Comparison of ENCODE assay signal across 13 cellular contexts in the genomic region with DNA sequence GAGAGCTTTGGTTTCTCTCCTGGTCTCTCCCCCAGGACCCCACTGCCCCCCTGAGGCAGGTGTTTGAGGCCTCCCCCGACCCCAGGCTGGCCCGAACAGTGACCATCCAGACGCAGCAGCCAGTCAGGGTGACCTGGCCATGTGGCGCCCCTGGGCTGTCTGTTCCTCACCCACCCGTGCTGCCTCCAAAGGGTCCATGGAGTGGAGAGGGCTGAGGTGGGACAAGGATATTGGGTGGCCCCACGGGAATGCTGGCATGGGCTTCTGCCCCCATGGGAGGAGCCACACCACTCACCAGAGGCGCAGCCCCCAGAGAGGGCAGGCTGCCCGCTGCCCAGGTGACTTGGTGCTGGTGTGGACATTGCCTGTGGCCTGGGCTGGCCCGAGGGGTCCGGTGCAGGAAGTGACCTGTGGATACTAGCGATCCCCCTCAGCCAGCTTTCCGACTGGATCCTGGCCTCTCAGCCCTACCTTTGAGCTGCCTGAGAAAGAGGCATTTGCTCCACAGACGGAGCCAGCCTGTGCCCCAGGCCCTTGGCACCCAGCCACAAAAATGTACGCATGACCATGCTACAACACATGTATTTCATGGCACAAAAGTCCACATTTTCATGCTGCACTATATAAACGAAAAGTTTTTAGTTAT. TPM values are rescaled to one million over a fixed set of nuclear protein-coding genes. Genes with fewer than 3 reads are reported as not detected.
DNase-seq lines count a peak whose midpoint lies in the region; ATAC-seq, FAIRE-seq and TF ChIP-seq lines count a peak whose summit lies in the region.
"Had no signal": no experiment of that assay in that cellular context is flagged by ENCODE, and none has a peak within 500 bp of the region (broad histone marks: within the 10 kb centered on the region; RNA-seq: fewer than 3 reads in every experiment).

No MANE protein-coding gene starts in this region.

- no peak overlapping the region for H2BK15ac ChIP-seq in IMR-90 (ENCODE audit: low read depth, low read length)

- DNase-seq in BE2C (peak; percentile 73), IMR-90 (no peak), GM12878 (ENCODE audit: low read depth, low spot score) (no peak), foreskin melanocyte (peak; percentile 35), spleen (no peak), DMS79 (lab: John Stamatoyannopoulos, UW) (no peak)
- DNase-seq in effector CD8-positive, alpha-beta T cell (lab: John Stamatoyannopoulos, UW), result no peak
- DNase-seq: AML-193; CD4-positive, CD25-positive, alpha-beta regulatory T cell; MV-4-11; NCI-H1417 treated with DMSO at 0.1 percent for 48 hours; NCI-H524 had no signal

- H3K18ac ChIP-seq in IMR-90 (ENCODE audit: low read depth, low read length), result no peak overlapping the region

- H2BK20ac ChIP-seq in IMR-90 (ENCODE audit: low read depth, low read length), result no peak overlapping the region

- BruUV-seq in IMR-90 (replicated peaks; lab: Mats Ljungman, UMichigan) (no TSS peak), GM12878 (replicated peaks; lab: Mats Ljungman, UMichigan) (no TSS peak)

- POLR2A ChIA-PET in IMR-90 (lab: Charles Lee; ENCODE audit: unreplicated experiment) (no interaction called here), GM12878 (lab: Charles Lee) (interaction anchor here (0.6 to 1.1 kb wide), 3 partner anchors 30 to 86 kb away, joined by 3 to 6 read pairs (median 5); a partner anchor contains a TSS)

- H4K20me1 ChIP-seq in IMR-90 (ENCODE audit: insufficient read depth, low read length) (no peaks in the 10 kb centered on the region), GM12878 (ENCODE audit: control insufficient read depth, insufficient read depth) (no peaks in the 10 kb centered on the region)

- H2AFZ ChIP-seq in IMR-90 (replicated peaks; ENCODE audit: low read length, poor library complexity), result no peak overlapping the region
- no peak overlapping the region for H2AFZ ChIP-seq in GM12878 (ENCODE audit: control insufficient read depth, low read depth, low read length)

- no peak overlapping the region for H3K4ac ChIP-seq in IMR-90 (ENCODE audit: low read depth, low read length)

- TF ChIP-seq RAD21 in IMR-90 (IDR thresholded peaks at IDR 0.05; ENCODE audit: low read length) (no peak), GM12878 (IDR thresholded peaks at IDR 0.05; ENCODE audit: insufficient read depth, low read depth, low read length) (no peak)

- H3K4me1 ChIP-seq in BE2C (peaks cover 5% of the 10 kb centered on the region), IMR-90 (ENCODE audit: control insufficient read depth, insufficient read depth, low read length) (peaks cover 9% of the 10 kb centered on the region), GM12878 (ENCODE audit: control insufficient read depth, insufficient read depth, low read length) (peaks cover 61% of the 10 kb centered on the region), spleen (peaks cover 5 to 49% (median 19%) of the 10 kb centered on the region in 6 donors)

- 85% methylated on average over 4 of the region's 15 CpGs; no CpG with 5 or more reads in 1 of the 2 experiments for WGBS in IMR-90 (ENCODE audit: extremely low coverage in 2 of 2, insufficient read length in 1 of 2), 2 experiments
- 94% methylated on average over 14 of the region's 15 CpGs for WGBS in GM12878 (ENCODE audit: insufficient coverage, insufficient replicate concordance, low lambda C conversion rate, missing lambda C conversion rate)
- 90 to 97% (median 93%) methylated on average over 9 to 15 of the region's 15 CpGs for WGBS in spleen, 5 donors

- peaks cover 4% of the 10 kb centered on the region for H3K9me1 ChIP-seq in IMR-90 (ENCODE audit: insufficient read depth, low read length)

- dilution Hi-C loops in IMR-90 (cut with HindIII; ENCODE audit: low sequenced_read_pairs, unreplicated experiment), result no loop called here

- no peak overlapping the region for H4K91ac ChIP-seq in IMR-90 (ENCODE audit: insufficient read depth, low read depth, low read length)

- H3K14ac ChIP-seq in IMR-90 (replicated peaks; ENCODE audit: low read depth, low read length), result no peak overlapping the region

- no peak overlapping the region for H4K5ac ChIP-seq in IMR-90 (ENCODE audit: low read depth, low read length)

- H3K4me2 ChIP-seq in IMR-90 (ENCODE audit: low read depth, low read length) (no peak overlapping the region), GM12878 (ENCODE audit: control insufficient read depth, insufficient read depth) (peak overlapping the region; percentile 48)

- H3K27me3 ChIP-seq in BE2C (no peaks in the 10 kb centered on the region), IMR-90 (ENCODE audit: control insufficient read depth, insufficient read depth, low read length) (no peaks in the 10 kb centered on the region), GM12878 (replicated peaks in 1 of 2; ENCODE audit: control insufficient read depth in 2 of 2, insufficient read depth in 2 of 2, low read length in 1 of 2) (no peaks in the 10 kb centered on the region), spleen (replicated peaks in 1 of 7) (no peaks in the 10 kb centered on the region)

- CTCF ChIA-PET in IMR-90 (lab: Yijun Ruan, JAX) (no interaction called here), GM12878 (lab: Yijun Ruan, JAX) (interaction anchor here (0.9 to 3.2 kb wide), 6 partner anchors 14 to 55 kb away, joined by 3 to 12 read pairs (median 4); a partner anchor contains a TSS)

- H3K23ac ChIP-seq in IMR-90 (ENCODE audit: low read depth, low read length), result no peak overlapping the region

- FAIRE-seq in GM12878 (lab: Jason Lieb, UNC), result no peak
- FAIRE-seq: H1 had no signal

- no peak overlapping the region for H2BK120ac ChIP-seq in IMR-90 (ENCODE audit: low read depth, low read length)

- in situ Hi-C loops in IMR-90 (cut with MboI; ENCODE audit: low sequenced_read_pairs), result no loop called here
- in situ Hi-C loops in GM12878 (cut with MboI), result no loop called here

- no peak overlapping the region for H3K56ac ChIP-seq in IMR-90 (ENCODE audit: extremely low read depth, insufficient read depth, low read length)

- H2BK5ac ChIP-seq in IMR-90 (ENCODE audit: low read depth, low read length, poor library complexity, severe bottlenecking), result no peak overlapping the region

- no peak overlapping the region for H3K9ac ChIP-seq in IMR-90 (ENCODE audit: low read depth, low read length)
- H3K9ac ChIP-seq in GM12878 (ENCODE audit: control insufficient read depth, insufficient read depth, low read length), result peak overlapping the region; percentile 49; the same call in 1 of the 2 replicates

- H2AK9ac ChIP-seq in IMR-90 (replicated peaks; ENCODE audit: low read depth, low read length, poor library complexity), result peak overlapping the region; percentile 66

- RAD21 ChIA-PET in GM12878 (lab: Charles Lee; ENCODE audit: unreplicated experiment), result interaction anchor here (1.0 to 1.8 kb wide), 4 partner anchors 26 to 83 kb away, joined by 5 to 11 read pairs (median 8); a partner anchor contains a TSS

- H3K79me1 ChIP-seq in IMR-90 (ENCODE audit: low read depth in 1 of 2, low read length in 2 of 2), result no peaks in the 10 kb centered on the region

- SMC1A ChIA-PET in GM12878 (lab: Charles Lee; ENCODE audit: uncharacterized antibody, unreplicated experiment), result interaction anchor here (0.7 to 3.3 kb wide), 7 partner anchors 10 to 83 kb away, joined by 3 to 12 read pairs (median 4); a partner anchor contains a TSS

- no peak for TF ChIP-seq EP300 in GM12878 (IDR thresholded peaks at IDR 0.05; ENCODE audit: borderline replicate concordance in 1 of 2, control insufficient read depth in 1 of 2, low read depth in 2 of 2, low read length in 2 of 2)

- H3K79me2 ChIP-seq in GM12878 (ENCODE audit: control insufficient read depth, insufficient read depth, low read length), result peaks cover 4% of the 10 kb centered on the region

- H3K27ac ChIP-seq in IMR-90 (ENCODE audit: insufficient read depth, low read length) (no peak overlapping the region), GM12878 (ENCODE audit: control insufficient read depth, insufficient read depth) (peak overlapping the region; percentile 96), spleen (no peak overlapping the region)

- H3K4me3 ChIP-seq in BE2C (ENCODE audit: low read depth, low read length) (no peak overlapping the region), IMR-90 (ENCODE audit: insufficient read depth, low read depth, low read length) (no peak overlapping the region), GM12878 (no peak overlapping the region), spleen (no peak overlapping the region)

- TF ChIP-seq POLR2A in IMR-90 (IDR thresholded peaks at IDR 0.05; ENCODE audit: low read depth, low read length) (no peak), GM12878 (IDR thresholded peaks at IDR 0.05; ENCODE audit: low read depth, low read length) (no peak), spleen (IDR thresholded peaks at IDR 0.05) (no peak)

- intact Hi-C loops in IMR-90 (cut with micrococcal nuclease), result no loop called here
- intact Hi-C loops in GM12878 (cut with micrococcal nuclease; ENCODE audit: unreplicated experiment), result loop anchor here (2.0 kb wide), 1 partner anchor 51 kb away; a partner anchor contains a TSS
- intact Hi-C loops in spleen (cut with DNase I; ENCODE audit: low total_unique reads), result no loop called here

- H3K36me3 ChIP-seq in BE2C, result no peaks in the 10 kb centered on the region
- H3K36me3 ChIP-seq in IMR-90 (ENCODE audit: control insufficient read depth, insufficient read depth, low read length), result peaks cover 7% of the 10 kb centered on the region; the same call in 1 of the 2 replicates
- peaks cover 10 to 13% of the 10 kb centered on the region in 2 experiments for H3K36me3 ChIP-seq in GM12878 (ENCODE audit: control insufficient read depth in 2 of 2, insufficient read depth in 2 of 2, low read length in 1 of 2)
- peaks cover 0 to 53% (median 3%) of the 10 kb centered on the region in 6 donors for H3K36me3 ChIP-seq in spleen

- no peaks in the 10 kb centered on the region for H3K9me3 ChIP-seq in BE2C
- H3K9me3 ChIP-seq in IMR-90 (ENCODE audit: control insufficient read depth, insufficient read depth, low read length), result no peaks in the 10 kb centered on the region
- no peaks in the 10 kb centered on the region for H3K9me3 ChIP-seq in GM12878 (replicated peaks; ENCODE audit: control insufficient read depth, insufficient read depth, low read length)
- H3K9me3 ChIP-seq in spleen, result no peaks in the 10 kb centered on the region

- TF ChIP-seq CTCF in BE2C (IDR thresholded peaks at IDR 0.05; ENCODE audit: low read depth, low read length) (no peak), IMR-90 (conservative IDR thresholded peaks at IDR 0.05; ENCODE audit: low read depth, low read length) (no peak), GM12878 (IDR thresholded peaks at IDR 0.05 in 2 of 3, conservative IDR thresholded peaks at IDR 0.05 in 1 of 3; ENCODE audit: control insufficient read depth in 2 of 3, extremely low read depth in 1 of 3, insufficient read depth in 1 of 3, low read depth in 3 of 3, low read length in 3 of 3) (no peak), spleen (IDR thresholded peaks at IDR 0.05 in 8 of 11, conservative IDR thresholded peaks at IDR 0.05 in 3 of 11) (no peak)

- no peak for ATAC-seq in IMR-90 (ENCODE audit: low read depth)
- no peak for ATAC-seq in GM12878

- no peak overlapping the region for H4K8ac ChIP-seq in IMR-90 (ENCODE audit: low read depth in 2 of 2, low read length in 2 of 2)

- H2AK5ac ChIP-seq in IMR-90 (ENCODE audit: low read depth, low read length), result peak overlapping the region; percentile 11; the same call in 1 of the 2 replicates

RNA-seq across cellular contexts. Expression of a gene that starts 50.8 kb away (rescaled TPM):
- 14.5 TPM for polyA plus RNA-seq in BE2C (2012; ENCODE audit: insufficient read depth, insufficient read length, low read depth)
- total RNA-seq in IMR-90 (2012; rRNA removed), result 40.0 and 47.5 TPM in 2 replicates
- 42.7 and 46.9 TPM in 2 replicates for polyA plus RNA-seq in IMR-90 (2012; rRNA removed)
- polyA plus RNA-seq in IMR-90 (2012; cell fraction: cytosol; rRNA removed), result 29.3 and 63.1 TPM in 2 replicates
- polyA plus RNA-seq in IMR-90 (2012; cell fraction: nucleus; rRNA removed; ENCODE audit: low replicate concordance), result 24.3 and 25.0 TPM in 2 replicates
- total RNA-seq in GM12878 (2013; cell fraction: nucleolus; rRNA removed), result 33.2 and 41.2 TPM in 2 replicates
- 196 and 212 TPM in 2 replicates for total RNA-seq in GM12878 (2014; rRNA removed)
- 30.7 and 40.4 TPM in 2 replicates for total RNA-seq in GM12878 (2014; rRNA removed; fragmentation: Illumina TruSeq; extraction: Trizol)
- 84.3 and 90.1 TPM in 2 replicates for total RNA-seq in GM12878 (2021)
- 197 TPM for polyA plus RNA-seq in GM12878 (2011; ENCODE audit: low read depth)
- polyA plus RNA-seq in GM12878 (2011; rRNA removed), result 21.8 and 31.5 TPM in 2 replicates
- polyA plus RNA-seq in GM12878 (2011; cell fraction: cytosol; rRNA removed), result 28.9 and 69.9 TPM in 2 replicates
- 43.0 and 45.6 TPM in 2 replicates for polyA plus RNA-seq in GM12878 (2011; cell fraction: nucleus; rRNA removed)
- polyA plus RNA-seq in GM12878 (2012), result 87.8 and 101 TPM in 2 replicates
- 19.5 and 30.1 TPM in 2 replicates for polyA plus RNA-seq in GM12878 (2014; fragmentation: Illumina TruSeq; extraction: Trizol)
- polyA plus RNA-seq in GM12878 (2014; fragmentation: Nextera tagmentation; extraction: Ambion mirVana), result 10 to 100 TPM; 14.8 to 34.2 TPM
- 214 and 266 TPM in 2 replicates for polyA plus RNA-seq in GM12878 (2014; rRNA removed)
- polyA plus RNA-seq in GM12878 (2016; fragmentation: Nextera tagmentation; extraction: Ambion mirVana), result 100 to 1,000 TPM; 127 to 132 TPM
- 13.5 and 16.0 TPM in 2 replicates for polyA minus RNA-seq in GM12878 (2011; rRNA and poly(A)+ RNA removed)
- polyA minus RNA-seq in GM12878 (2011; cell fraction: cytosol; rRNA and poly(A)+ RNA removed), result 5.9 and 7.5 TPM in 2 replicates
- 13.7 and 22.7 TPM in 2 replicates for polyA minus RNA-seq in GM12878 (2011; cell fraction: nucleus; rRNA and poly(A)+ RNA removed)
- 10 to 100 TPM; 11.8 to 20.9 (median 19.2) TPM for total RNA-seq in spleen
- 10 to 100 TPM; 24.5 to 33.3 (median 29.7) TPM for polyA plus RNA-seq in spleen

Comparison
In these comparisons a context has a peak if more than half of its experiments do, and no peak if none do; other contexts are left out.
1. DNase-seq: peak in BE2C (single experiment) and foreskin melanocyte (single experiment); none in IMR-90 (single experiment), GM12878 (single experiment), spleen (single experiment), DMS79 (single experiment) and effector CD8-positive, alpha-beta T cell (single experiment).